Comparison of ENCODE assay signal across 13 cellular contexts in the genomic region with DNA sequence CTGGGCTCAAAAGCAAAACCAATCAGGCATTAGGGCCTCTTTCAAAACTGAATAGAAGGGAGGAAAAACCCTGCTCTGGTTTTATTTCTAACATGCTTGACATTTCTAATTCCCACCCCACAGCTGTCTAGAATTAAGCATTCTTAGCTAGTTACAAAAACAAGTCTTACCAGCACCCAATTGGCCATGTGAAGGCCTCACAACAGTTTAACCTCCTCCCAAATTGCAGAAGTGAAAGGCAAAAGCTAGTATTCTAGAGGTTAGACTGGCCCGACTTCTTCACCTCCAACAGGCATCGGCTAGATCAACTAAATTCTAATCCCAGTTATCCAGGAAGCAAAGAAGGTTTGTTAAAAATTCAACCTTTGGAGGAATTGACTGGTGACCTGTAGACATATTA. TPM values are rescaled to one million over a fixed set of nuclear protein-coding genes. Genes with fewer than 3 reads are reported as not detected.
DNase-seq lines count a peak whose midpoint lies in the region; ATAC-seq and TF ChIP-seq lines count a peak whose summit lies in the region.
"Had no signal": no experiment of that assay in that cellular context is flagged by ENCODE, and none has a peak within 500 bp of the region (broad histone marks: within the 10 kb centered on the region; RNA-seq: fewer than 3 reads in every experiment).

No MANE protein-coding gene starts in this region.

- intact Hi-C loops in psoas muscle (cut with DNase I): no loop called here
- intact Hi-C loops in vagina (cut with DNase I): no loop called here

- H3K9me3 Mint-ChIP-seq in T-helper 1 cell treated with Interleukin-12 subunit alpha and Interleukin-12 subunit beta and Interleukin-4 antibody, amounts not matched to agents 30 μg/mL and 1 μg/mL, for 36 hours: no peaks in the 10 kb centered on the region
- no peaks in the 10 kb centered on the region for H3K9me3 Mint-ChIP-seq in IgD-negative memory B cell
- no peaks in the 10 kb centered on the region for H3K9me3 Mint-ChIP-seq in activated naive CD8-positive, alpha-beta T cell treated with anti-CD3 and anti-CD28 coated beads, Interleukin-2, amount 50 U/mL, for 24 hours

- H3K36me3 Mint-ChIP-seq in T-helper 1 cell treated with Interleukin-12 subunit alpha and Interleukin-12 subunit beta and Interleukin-4 antibody, amounts not matched to agents 30 μg/mL and 1 μg/mL, for 36 hours (ENCODE audit: low read depth): peaks cover 92% of the 10 kb centered on the region
- H3K36me3 Mint-ChIP-seq in IgD-negative memory B cell: peaks cover 14% of the 10 kb centered on the region
- H3K36me3 Mint-ChIP-seq in activated naive CD8-positive, alpha-beta T cell treated with anti-CD3 and anti-CD28 coated beads, Interleukin-2, amount 50 U/mL, for 24 hours (ENCODE audit: low read depth): peaks cover 96% of the 10 kb centered on the region

- no peaks in the 10 kb centered on the region for H3K27me3 Mint-ChIP-seq in T-helper 1 cell treated with Interleukin-12 subunit alpha and Interleukin-12 subunit beta and Interleukin-4 antibody, amounts not matched to agents 30 μg/mL and 1 μg/mL, for 36 hours (ENCODE audit: low read depth)
- H3K27me3 Mint-ChIP-seq in IgD-negative memory B cell: no peaks in the 10 kb centered on the region
- H3K27me3 Mint-ChIP-seq in activated naive CD8-positive, alpha-beta T cell treated with anti-CD3 and anti-CD28 coated beads, Interleukin-2, amount 50 U/mL, for 24 hours: no peaks in the 10 kb centered on the region

- peak overlapping the region; percentile 71 for H3K4me3 Mint-ChIP-seq in T-helper 1 cell treated with Interleukin-12 subunit alpha and Interleukin-12 subunit beta and Interleukin-4 antibody, amounts not matched to agents 30 μg/mL and 1 μg/mL, for 36 hours
- H3K4me3 Mint-ChIP-seq in IgD-negative memory B cell: peak overlapping the region; percentile 61 to 85 (median 79)
- H3K4me3 Mint-ChIP-seq in activated naive CD8-positive, alpha-beta T cell treated with anti-CD3 and anti-CD28 coated beads, Interleukin-2, amount 50 U/mL, for 24 hours: peak overlapping the region; percentile 15

- H3K27ac ChIP-seq in psoas muscle (peak overlapping the region; percentile 44), vagina (no peak overlapping the region)

- no peak for TF ChIP-seq CTCF in psoas muscle (IDR thresholded peaks at IDR 0.05)
- no peak for TF ChIP-seq CTCF in vagina (IDR thresholded peaks at IDR 0.05)

- DNase-seq in T-helper 1 cell: no peak
- no peak for DNase-seq in activated naive CD8-positive, alpha-beta T cell treated with anti-CD3 and anti-CD28 coated beads, Interleukin-2, amount 50 U/mL, for 24 hours
- no peak for DNase-seq in psoas muscle
- no peak for DNase-seq in vagina (ENCODE audit: extremely low spot score in 2 of 2)
- DNase-seq in NCI-H524 treated with DMSO at 0.1 percent for 48 hours (lab: John Stamatoyannopoulos, UW): no peak
- DNase-seq: activated CD4-positive, alpha-beta T cell treated with anti-CD3 and anti-CD28 coated beads, Interleukin-2, amount 50 U/mL, for 48 hours; islet precursor cell; KG1; NCI-H2171 treated with DMSO at 0.1 percent for 48 hours had no signal

- no peaks in the 10 kb centered on the region for H3K27me3 ChIP-seq in psoas muscle (ENCODE audit: insufficient read depth in 3 of 3, low read length in 2 of 3)
- no peaks in the 10 kb centered on the region for H3K27me3 ChIP-seq in vagina

- H3K9me3 ChIP-seq in psoas muscle: no peaks in the 10 kb centered on the region
- no peaks in the 10 kb centered on the region for H3K9me3 ChIP-seq in vagina

- no peak for TF ChIP-seq POLR2A in vagina (IDR thresholded peaks at IDR 0.05)

- H3K4me1 ChIP-seq in psoas muscle: peaks cover 69% of the 10 kb centered on the region
- H3K4me1 ChIP-seq in vagina: peaks cover 52% of the 10 kb centered on the region

- 75 to 90% (median 80%) methylated on average over 2 of the region's 2 CpGs for WGBS in psoas muscle, 3 donors

- peaks cover 70% of the 10 kb centered on the region for H3K4me1 Mint-ChIP-seq in T-helper 1 cell treated with Interleukin-12 subunit alpha and Interleukin-12 subunit beta and Interleukin-4 antibody, amounts not matched to agents 30 μg/mL and 1 μg/mL, for 36 hours (ENCODE audit: low read depth)
- H3K4me1 Mint-ChIP-seq in IgD-negative memory B cell: peaks cover 39 to 77% (median 60%) of the 10 kb centered on the region in 3 donors
- peaks cover 98% of the 10 kb centered on the region for H3K4me1 Mint-ChIP-seq in activated naive CD8-positive, alpha-beta T cell treated with anti-CD3 and anti-CD28 coated beads, Interleukin-2, amount 50 U/mL, for 24 hours

- H3K27ac Mint-ChIP-seq in T-helper 1 cell treated with Interleukin-12 subunit alpha and Interleukin-12 subunit beta and Interleukin-4 antibody, amounts not matched to agents 30 μg/mL and 1 μg/mL, for 36 hours: peak overlapping the region; percentile 89
- peak overlapping the region; percentile 89 to 96 (median 89) for H3K27ac Mint-ChIP-seq in IgD-negative memory B cell
- H3K27ac Mint-ChIP-seq in activated naive CD8-positive, alpha-beta T cell treated with anti-CD3 and anti-CD28 coated beads, Interleukin-2, amount 50 U/mL, for 24 hours: peak overlapping the region; percentile 36

- H3K36me3 ChIP-seq in psoas muscle (ENCODE audit: insufficient read depth in 1 of 2, low read depth in 1 of 2) (peaks cover 48 to 100% of the 10 kb centered on the region in 2 donors), vagina (peaks cover 12 to 95% of the 10 kb centered on the region in 2 donors)

- H3K4me3 ChIP-seq in psoas muscle (no peak overlapping the region), vagina (no peak overlapping the region)

- ATAC-seq in activated naive CD8-positive, alpha-beta T cell treated with anti-CD3 and anti-CD28 coated beads, Interleukin-2, amount 50 U/mL, for 24 hours: no peak
- ATAC-seq in psoas muscle: no peak
- ATAC-seq in GM19324 (IDR thresholded peaks at IDR 0.05; ENCODE audit: low FRiP score, unreplicated experiment): no peak
- ATAC-seq: Right ventricle myocardium inferior had no signal

RNA-seq across cellular contexts. Expression of a gene that starts 6.5 kb away (rescaled TPM):
- polyA plus RNA-seq in IgD-negative memory B cell (170 TPM), psoas muscle (10 to 100 TPM; 56.2 to 89.6 (median 65.4) TPM)
- total RNA-seq in psoas muscle (100 to 1,000 TPM; 150 to 210 (median 184) TPM), vagina (278 TPM)

RNA-seq across cellular contexts. Expression of a gene that starts 12.1 kb away (rescaled TPM):
- polyA plus RNA-seq in IgD-negative memory B cell (2.0 TPM), psoas muscle (1,000 to 10,000 TPM in 2 of 3 donors, 100 to 1,000 TPM in 1; 511 to 1,840 (median 1,729) TPM)
- total RNA-seq in psoas muscle (1,000 to 10,000 TPM; 1,536 to 2,203 (median 1,794) TPM), vagina (0.98 TPM)

RNA-seq across cellular contexts. Expression of a gene that starts 27.9 kb away (rescaled TPM):
- 350 TPM for polyA plus RNA-seq in IgD-negative memory B cell
- total RNA-seq in psoas muscle: 1 to 10 TPM; 2.6 to 8.6 (median 6.0) TPM
- polyA plus RNA-seq in psoas muscle: 10 to 100 TPM in 1 of 3 donors, 1 to 10 TPM in 2; 6.5 to 14.7 (median 9.1) TPM
- total RNA-seq in vagina: 27.5 TPM

RNA-seq across cellular contexts. Expression of a gene that starts 31.2 kb away (rescaled TPM):
- polyA plus RNA-seq in IgD-negative memory B cell (68.1 TPM), psoas muscle (1 to 10 TPM; 4.5 to 6.1 (median 5.6) TPM)
- total RNA-seq in psoas muscle (1 to 10 TPM; 3.0 to 6.7 (median 4.0) TPM), vagina (20.6 TPM)

RNA-seq across cellular contexts. Expression of a gene that starts 38.5 kb away (rescaled TPM):
- polyA plus RNA-seq in IgD-negative memory B cell (36.4 TPM), psoas muscle (10 to 100 TPM in 2 of 3 donors, 1 to 10 TPM in 1; 8.7 to 21.2 (median 12.9) TPM)
- total RNA-seq in psoas muscle (10 to 100 TPM in 2 of 4 donors, 1 to 10 TPM in 2; 7.2 to 13.5 (median 10.3) TPM), vagina (27.0 TPM)

Comparison
In these comparisons a context has a peak if more than half of its experiments do, and no peak if none do; other contexts are left out.
1. H3K27ac Mint-ChIP-seq: peak in every context shown above with its lines; median percentile 89 in T-helper 1 cell treated with Interleukin-12 subunit alpha and Interleukin-12 subunit beta and Interleukin-4 antibody, amounts not matched to agents 30 μg/mL and 1 μg/mL, for 36 hours; 89 in IgD-negative memory B cell; 36 in activated naive CD8-positive, alpha-beta T cell treated with anti-CD3 and anti-CD28 coated beads, Interleukin-2, amount 50 U/mL, for 24 hours.
2. H3K4me3 Mint-ChIP-seq: peak in every context shown above with its lines; median percentile 79 in IgD-negative memory B cell; 71 in T-helper 1 cell treated with Interleukin-12 subunit alpha and Interleukin-12 subunit beta and Interleukin-4 antibody, amounts not matched to agents 30 μg/mL and 1 μg/mL, for 36 hours; 15 in activated naive CD8-positive, alpha-beta T cell treated with anti-CD3 and anti-CD28 coated beads, Interleukin-2, amount 50 U/mL, for 24 hours.
3. RNA of a gene that starts 12.1 kb away (total RNA-seq): 1,536 to 2,203 TPM in psoas muscle; 0.98 TPM in vagina (single experiment); every median in the first group is over 100 times any median in the second.